13 cellular contexts compared by ENCODE assay signal in the genomic region with DNA sequence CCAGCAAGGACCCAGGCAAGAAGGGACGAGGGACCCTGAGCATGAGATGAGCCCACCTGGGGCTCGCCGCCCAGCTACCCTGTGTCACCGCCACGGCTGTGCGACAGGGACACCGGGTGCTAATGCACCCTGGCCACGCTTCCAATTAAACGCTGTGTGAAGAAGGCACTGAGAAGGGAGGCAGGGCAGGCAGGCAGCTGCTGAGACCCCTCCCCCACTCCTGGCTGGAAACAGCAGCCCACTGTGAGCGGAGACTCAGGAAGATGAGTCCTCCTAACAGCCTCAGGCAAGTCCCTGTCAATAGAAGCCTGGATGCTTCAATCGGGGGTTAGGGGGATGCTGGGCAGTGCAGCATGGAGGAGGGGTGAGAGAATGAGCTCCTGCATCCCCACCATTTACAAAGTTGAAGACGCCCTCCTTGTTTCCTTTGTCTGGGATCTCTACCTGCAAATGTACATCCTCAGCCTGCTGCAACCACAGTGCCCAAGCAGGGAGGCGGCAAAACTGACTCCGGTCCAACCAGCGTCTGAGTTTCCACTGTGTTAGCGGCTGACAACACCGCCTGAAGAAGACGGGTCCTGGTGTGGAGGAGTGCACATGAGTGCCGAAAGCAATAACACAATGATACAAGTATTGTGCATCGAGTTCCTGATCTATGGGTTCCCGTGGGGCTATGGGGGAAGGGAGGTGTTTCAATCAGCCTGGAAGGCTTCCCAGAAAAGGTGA. TPM values are rescaled to one million over a fixed set of nuclear protein-coding genes. Genes with fewer than 3 reads are reported as not detected.
A peak's percentile ranks its signal among the peaks of the same experiment; 100 is the strongest.
DNase-seq lines count a peak whose midpoint lies in the region; ATAC-seq, FAIRE-seq and TF ChIP-seq lines count a peak whose summit lies in the region.
"Had no signal": no experiment of that assay in that cellular context is flagged by ENCODE, and none has a peak within 500 bp of the region (broad histone marks: within the 10 kb centered on the region; RNA-seq: fewer than 3 reads in every experiment).

No MANE protein-coding gene starts in this region.

- no peak for ATAC-seq in activated naive CD8-positive, alpha-beta T cell treated with anti-CD3 and anti-CD28 coated beads, Interleukin-2, amount 50 U/mL, for 24 hours
- ATAC-seq in stimulated activated naive B cell treated with anti-CD40 and anti-IgM and Interleukin-4, amounts not matched to agents 10 μg/mL and 1 μg/mL and 100 μg/mL, for 72 hours (replicated peaks), result no peak
- no peak for ATAC-seq in GM21526 (IDR thresholded peaks at IDR 0.05; ENCODE audit: low FRiP score, unreplicated experiment)
- ATAC-seq: left lobe of liver had no signal

- H3K36me3 Mint-ChIP-seq in activated naive CD8-positive, alpha-beta T cell, result no peaks in the 10 kb centered on the region
- H3K36me3 Mint-ChIP-seq in activated naive CD8-positive, alpha-beta T cell treated with anti-CD3 and anti-CD28 coated beads, Interleukin-2, amount 50 U/mL, for 24 hours (ENCODE audit: low read depth), result no peaks in the 10 kb centered on the region
- H3K36me3 Mint-ChIP-seq in endothelial cell (ENCODE audit: low read depth, unreplicated experiment) (peaks cover 30% of the 10 kb centered on the region), type B pancreatic cell (no peaks in the 10 kb centered on the region)
- H3K36me3 Mint-ChIP-seq in stimulated activated naive B cell treated with anti-CD40 and anti-IgM and Interleukin-4, amounts not matched to agents 10 μg/mL and 1 μg/mL and 100 μg/mL, for 72 hours, result peaks cover 3 to 4% of the 10 kb centered on the region in 2 donors

- H3K4me3 Mint-ChIP-seq in activated naive CD8-positive, alpha-beta T cell, result peak overlapping the region; percentile 24
- H3K4me3 Mint-ChIP-seq in activated naive CD8-positive, alpha-beta T cell treated with anti-CD3 and anti-CD28 coated beads, Interleukin-2, amount 50 U/mL, for 24 hours, result no peak overlapping the region
- H3K4me3 Mint-ChIP-seq in endothelial cell (ENCODE audit: unreplicated experiment) (peak overlapping the region; percentile 28), type B pancreatic cell (no peak overlapping the region)
- H3K4me3 Mint-ChIP-seq in stimulated activated naive B cell treated with anti-CD40 and anti-IgM and Interleukin-4, amounts not matched to agents 10 μg/mL and 1 μg/mL and 100 μg/mL, for 72 hours, result peak overlapping the region; percentile 40 to 62
- H3K4me3 Mint-ChIP-seq: activated CD4-positive, alpha-beta memory T cell treated with anti-CD3 and anti-CD28 coated beads, Interleukin-2, amount 10 ng/mL, durations not matched to agents 7 days and 5 days had no signal

- FAIRE-seq in frontal cortex (lab: Jason Lieb, UNC), result no peak
- FAIRE-seq: pancreas had no signal

- H3K9me3 Mint-ChIP-seq in activated naive CD8-positive, alpha-beta T cell (ENCODE audit: low read depth), result no peaks in the 10 kb centered on the region
- no peaks in the 10 kb centered on the region for H3K9me3 Mint-ChIP-seq in activated naive CD8-positive, alpha-beta T cell treated with anti-CD3 and anti-CD28 coated beads, Interleukin-2, amount 50 U/mL, for 24 hours
- H3K9me3 Mint-ChIP-seq in endothelial cell (ENCODE audit: unreplicated experiment) (no peaks in the 10 kb centered on the region), type B pancreatic cell (no peaks in the 10 kb centered on the region)
- H3K9me3 Mint-ChIP-seq in stimulated activated naive B cell treated with anti-CD40 and anti-IgM and Interleukin-4, amounts not matched to agents 10 μg/mL and 1 μg/mL and 100 μg/mL, for 72 hours, result peaks cover 0 to 1% of the 10 kb centered on the region in 2 donors
- H3K9me3 Mint-ChIP-seq: activated CD4-positive, alpha-beta memory T cell treated with anti-CD3 and anti-CD28 coated beads, Interleukin-2, amount 10 ng/mL, durations not matched to agents 7 days and 5 days had no signal

- H3K27me3 Mint-ChIP-seq in activated naive CD8-positive, alpha-beta T cell, result peaks cover 25% of the 10 kb centered on the region
- peaks cover 65% of the 10 kb centered on the region for H3K27me3 Mint-ChIP-seq in activated naive CD8-positive, alpha-beta T cell treated with anti-CD3 and anti-CD28 coated beads, Interleukin-2, amount 50 U/mL, for 24 hours
- peaks cover 13% of the 10 kb centered on the region for H3K27me3 Mint-ChIP-seq in endothelial cell (ENCODE audit: unreplicated experiment)
- peaks cover 44 to 65% of the 10 kb centered on the region in 2 donors for H3K27me3 Mint-ChIP-seq in stimulated activated naive B cell treated with anti-CD40 and anti-IgM and Interleukin-4, amounts not matched to agents 10 μg/mL and 1 μg/mL and 100 μg/mL, for 72 hours
- peaks cover 26% of the 10 kb centered on the region for H3K27me3 Mint-ChIP-seq in type B pancreatic cell

- no peak for TF ChIP-seq CTCF in endothelial cell (IDR thresholded peaks at IDR 0.05; ENCODE audit: unreplicated experiment)
- no peak for TF ChIP-seq CTCF in type B pancreatic cell (conservative IDR thresholded peaks at IDR 0.05)

- H3K27ac Mint-ChIP-seq in activated naive CD8-positive, alpha-beta T cell, result no peak overlapping the region
- H3K27ac Mint-ChIP-seq in activated naive CD8-positive, alpha-beta T cell treated with anti-CD3 and anti-CD28 coated beads, Interleukin-2, amount 50 U/mL, for 24 hours, result no peak overlapping the region
- peak overlapping the region; percentile 98 for H3K27ac Mint-ChIP-seq in endothelial cell (ENCODE audit: unreplicated experiment)
- peak overlapping the region; percentile 11 for H3K27ac Mint-ChIP-seq in stimulated activated naive B cell treated with anti-CD40 and anti-IgM and Interleukin-4, amounts not matched to agents 10 μg/mL and 1 μg/mL and 100 μg/mL, for 72 hours
- H3K27ac Mint-ChIP-seq in type B pancreatic cell, result no peak overlapping the region
- H3K27ac Mint-ChIP-seq: activated CD4-positive, alpha-beta memory T cell treated with anti-CD3 and anti-CD28 coated beads, Interleukin-2, amount 10 ng/mL, durations not matched to agents 7 days and 5 days had no signal

- H3K4me1 Mint-ChIP-seq in activated naive CD8-positive, alpha-beta T cell (ENCODE audit: low read depth), result peaks cover 20% of the 10 kb centered on the region
- peaks cover 10% of the 10 kb centered on the region for H3K4me1 Mint-ChIP-seq in activated naive CD8-positive, alpha-beta T cell treated with anti-CD3 and anti-CD28 coated beads, Interleukin-2, amount 50 U/mL, for 24 hours
- H3K4me1 Mint-ChIP-seq in endothelial cell (ENCODE audit: unreplicated experiment) (peaks cover 86% of the 10 kb centered on the region), type B pancreatic cell (ENCODE audit: unreplicated experiment) (no peaks in the 10 kb centered on the region)
- peaks cover 15 to 19% of the 10 kb centered on the region in 2 donors for H3K4me1 Mint-ChIP-seq in stimulated activated naive B cell treated with anti-CD40 and anti-IgM and Interleukin-4, amounts not matched to agents 10 μg/mL and 1 μg/mL and 100 μg/mL, for 72 hours

- DNase-seq in activated naive CD8-positive, alpha-beta T cell treated with anti-CD3 and anti-CD28 coated beads, Interleukin-2, amount 50 U/mL, for 24 hours, result no peak
- DNase-seq in NCI-H146 treated with DMSO at 0.1 percent for 48 hours (lab: John Stamatoyannopoulos, UW; ENCODE audit: unreplicated experiment) (peak; percentile 25), endothelial cell (ENCODE audit: low spot score) (peak; percentile 44), type B pancreatic cell (ENCODE audit: extremely low spot score, unreplicated experiment) (no peak), frontal cortex (ENCODE audit: low spot score in 2 of 2) (no peak)
- DNase-seq in stimulated activated naive B cell treated with anti-CD40 and anti-IgM and Interleukin-4, amounts not matched to agents 10 μg/mL and 1 μg/mL and 100 μg/mL, for 72 hours, result no peak
- DNase-seq: activated CD4-positive, alpha-beta memory T cell treated with anti-CD3 and anti-CD28 coated beads, Interleukin-2, amount 10 ng/mL, durations not matched to agents 7 days and 5 days; NCI-H2107; pancreas; stimulated activated CD4-positive, alpha-beta T cell treated with anti-CD3 and anti-CD28 coated beads, Interleukin-15, amount 100 ng/mL, for 24 hours had no signal

RNA-seq across cellular contexts. Expression of gene TMEM163, which starts 12.8 kb away (rescaled TPM):
- 150 TPM for total RNA-seq in endothelial cell (ENCODE audit: unreplicated experiment)
- total RNA-seq in type B pancreatic cell (ENCODE audit: low replicate concordance), result 4.0 and 4.1 TPM in 2 replicates
- total RNA-seq in frontal cortex, result 16.3 TPM

Comparison
In these comparisons a context has a peak if more than half of its experiments do, and no peak if none do; other contexts are left out.
1. H3K4me3 Mint-ChIP-seq: peak in activated naive CD8-positive, alpha-beta T cell (single experiment), endothelial cell (single experiment) and stimulated activated naive B cell treated with anti-CD40 and anti-IgM and Interleukin-4, amounts not matched to agents 10 μg/mL and 1 μg/mL and 100 μg/mL, for 72 hours (2 of 2); none in activated naive CD8-positive, alpha-beta T cell treated with anti-CD3 and anti-CD28 coated beads, Interleukin-2, amount 50 U/mL, for 24 hours (single experiment) and type B pancreatic cell (single experiment).
2. H3K27ac Mint-ChIP-seq: peak in endothelial cell (single experiment) and stimulated activated naive B cell treated with anti-CD40 and anti-IgM and Interleukin-4, amounts not matched to agents 10 μg/mL and 1 μg/mL and 100 μg/mL, for 72 hours (single experiment); none in activated naive CD8-positive, alpha-beta T cell (single experiment), activated naive CD8-positive, alpha-beta T cell treated with anti-CD3 and anti-CD28 coated beads, Interleukin-2, amount 50 U/mL, for 24 hours (single experiment) and type B pancreatic cell (single experiment).
3. DNase-seq: peak in NCI-H146 treated with DMSO at 0.1 percent for 48 hours (single experiment) and endothelial cell (single experiment); none in activated naive CD8-positive, alpha-beta T cell treated with anti-CD3 and anti-CD28 coated beads, Interleukin-2, amount 50 U/mL, for 24 hours (single experiment), stimulated activated naive B cell treated with anti-CD40 and anti-IgM and Interleukin-4, amounts not matched to agents 10 μg/mL and 1 μg/mL and 100 μg/mL, for 72 hours (single experiment), type B pancreatic cell (single experiment) and frontal cortex (0 of 2).